1 cellular context compared by ENCODE assay signal in genomic region chr15:77066961-77067690, GRCh38.
A peak's percentile ranks its signal among the peaks of the same experiment; 100 is the strongest.
TF ChIP-seq lines count a peak whose summit lies in the region.

No MANE protein-coding gene starts in this region.

TF ChIP-seq in K562, 482 proteins besides CTCF, POLR2A, EP300 and RAD21 (continued from another document and continues in another):
- no peak for TF ChIP-seq NFATC3 (IDR thresholded peaks at IDR 0.05)
- TF ChIP-seq MTA3 (IDR thresholded peaks at IDR 0.05; ENCODE audit: borderline replicate concordance) = no peak
- TF ChIP-seq CHD1 (IDR thresholded peaks at IDR 0.05; ENCODE audit: low read length) = no peak
- no peak for TF ChIP-seq BRCA1 (IDR thresholded peaks at IDR 0.05)
- no peak for TF ChIP-seq BRCA1 (CRISPR knock-in tag; IDR thresholded peaks at IDR 0.05)
- no peak for TF ChIP-seq WHSC1 (IDR thresholded peaks at IDR 0.05; ENCODE audit: low read length)
- peak; percentile 65 for TF ChIP-seq MEIS2 (IDR thresholded peaks at IDR 0.05; ENCODE audit: partially characterized antibody)
- no peak for TF ChIP-seq MCM7 (IDR thresholded peaks at IDR 0.05)
- TF ChIP-seq CC2D1A (IDR thresholded peaks at IDR 0.05) = no peak
- TF ChIP-seq RFX1 (IDR thresholded peaks at IDR 0.05) = peak; percentile 59
- no peak for TF ChIP-seq E4F1 (CRISPR knock-in tag; IDR thresholded peaks at IDR 0.05; ENCODE audit: borderline replicate concordance)
- peak; percentile 64 for TF ChIP-seq ARID1B (IDR thresholded peaks at IDR 0.05)
- TF ChIP-seq TRIM25 (IDR thresholded peaks at IDR 0.05; ENCODE audit: borderline replicate concordance) = no peak
- TF ChIP-seq HDAC1 (IDR thresholded peaks at IDR 0.05) = peak in 1 of 2 experiments; percentile 20; a peak in 1 of 4 replicates
- TF ChIP-seq ZNF584 (CRISPR knock-in tag; IDR thresholded peaks at IDR 0.05; ENCODE audit: low read depth) = no peak
- no peak for TF ChIP-seq HOMEZ (CRISPR knock-in tag; IDR thresholded peaks at IDR 0.05)
- TF ChIP-seq TEAD4 (IDR thresholded peaks at IDR 0.05; ENCODE audit: low read length) = peak; percentile 45
- no peak for TF ChIP-seq TEAD4 (CRISPR knock-in tag; IDR thresholded peaks at IDR 0.05; ENCODE audit: borderline replicate concordance)
- no peak for TF ChIP-seq SMAD4 (CRISPR knock-in tag; conservative IDR thresholded peaks at IDR 0.05)
- no peak for TF ChIP-seq ZNF76 (CRISPR knock-in tag; IDR thresholded peaks at IDR 0.05; ENCODE audit: borderline replicate concordance)
- TF ChIP-seq SLC30A9 (CRISPR knock-in tag; IDR thresholded peaks at IDR 0.05) = no peak
- TF ChIP-seq ZNF280B (CRISPR knock-in tag; IDR thresholded peaks at IDR 0.05) = no peak
- TF ChIP-seq ZNF280A (IDR thresholded peaks at IDR 0.05; ENCODE audit: low read depth, partially characterized antibody) = no peak
- TF ChIP-seq PTBP1 (IDR thresholded peaks at IDR 0.05; ENCODE audit: low read depth, low read length) = no peak
- no peak for TF ChIP-seq ZNF79 (CRISPR knock-in tag; IDR thresholded peaks at IDR 0.05; ENCODE audit: low read depth)
- TF ChIP-seq ZNF551 (CRISPR knock-in tag; IDR thresholded peaks at IDR 0.05) = no peak
- no peak for TF ChIP-seq NFRKB (IDR thresholded peaks at IDR 0.05; ENCODE audit: low read depth)
- TF ChIP-seq HLTF (IDR thresholded peaks at IDR 0.05) = no peak
- no peak for TF ChIP-seq LARP7 (IDR thresholded peaks at IDR 0.05)
- TF ChIP-seq MLX (CRISPR knock-in tag; conservative IDR thresholded peaks at IDR 0.05) = no peak
- no peak for TF ChIP-seq ZNF586 (CRISPR knock-in tag; conservative IDR thresholded peaks at IDR 0.05)
- no peak for TF ChIP-seq CREBBP (IDR thresholded peaks at IDR 0.05; ENCODE audit: low read depth, low read length)
- TF ChIP-seq ZNF174 (CRISPR knock-in tag; IDR thresholded peaks at IDR 0.05) = no peak
- no peak for TF ChIP-seq ZNF253 (CRISPR knock-in tag; conservative IDR thresholded peaks at IDR 0.05)
- no peak for TF ChIP-seq HMBOX1 (IDR thresholded peaks at IDR 0.05)
- no peak for TF ChIP-seq GATA2 (CRISPR knock-in tag; IDR thresholded peaks at IDR 0.05)
- no peak for TF ChIP-seq HCFC1 (IDR thresholded peaks at IDR 0.05; ENCODE audit: low read depth, low read length)
- TF ChIP-seq HBP1 (CRISPR knock-in tag; IDR thresholded peaks at IDR 0.05) = no peak
- no peak for TF ChIP-seq SIN3A (IDR thresholded peaks at IDR 0.05; ENCODE audit: borderline replicate concordance in 2 of 2, control insufficient read depth in 1 of 2, low read depth in 2 of 2, low read length in 2 of 2)
- TF ChIP-seq ATF3 (IDR thresholded peaks at IDR 0.05) = no peak
- 0 out of 2 replicates have a peak, but pooled peaks have one; percentile 33 for TF ChIP-seq ATF3 (CRISPR knock-in tag; conservative IDR thresholded peaks at IDR 0.05)
- TF ChIP-seq ZHX1 (conservative IDR thresholded peaks at IDR 0.05; ENCODE audit: low read length) = no peak
- TF ChIP-seq NFIC (IDR thresholded peaks at IDR 0.05) = 0 out of 2 replicates have a peak, but pooled peaks have one; percentile 21
- no peak for TF ChIP-seq PTRF (tag; IDR thresholded peaks at IDR 0.05)
- TF ChIP-seq AFF4 (CRISPR knock-in tag; IDR thresholded peaks at IDR 0.05) = no peak
- peak; percentile 67 to 71; a peak in 3 of 4 replicates for TF ChIP-seq KDM1A (IDR thresholded peaks at IDR 0.05)
- no peak for TF ChIP-seq NCOA6 (IDR thresholded peaks at IDR 0.05)
- no peak for TF ChIP-seq ZBTB17 (CRISPR knock-in tag; IDR thresholded peaks at IDR 0.05)
